In the genomic region with DNA sequence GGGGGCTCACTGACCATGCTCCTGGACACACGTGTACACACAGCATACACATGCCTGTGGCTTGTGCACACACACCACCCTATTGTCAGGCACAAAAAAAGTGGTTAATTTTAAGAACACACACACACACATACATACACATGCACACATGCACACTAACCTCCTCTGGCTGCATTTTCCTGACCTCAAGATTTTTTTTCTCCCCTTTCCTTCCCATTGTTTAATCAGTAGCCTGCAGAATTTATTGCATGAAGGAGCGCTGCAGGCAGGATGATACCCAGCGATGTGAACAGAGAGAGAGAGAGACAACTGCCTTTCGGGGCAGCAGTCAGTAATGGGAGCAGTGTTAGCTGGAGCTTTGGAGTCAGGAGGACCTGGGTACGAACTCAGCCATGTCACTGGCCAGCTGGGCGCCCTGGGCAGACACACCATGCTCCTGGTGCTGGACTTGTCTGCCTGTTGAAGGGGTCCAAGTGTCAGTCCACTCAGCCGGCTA, we compare ENCODE assay signal across 8 cellular contexts. TPM values are rescaled to one million over a fixed set of nuclear protein-coding genes. Genes with fewer than 3 reads are reported as not detected.
DNase-seq lines count a peak whose midpoint lies in the region; ATAC-seq and TF ChIP-seq lines count a peak whose summit lies in the region.

No MANE protein-coding gene starts in this region.

- peaks cover 40% of the 10 kb centered on the region for H3K79me2 ChIP-seq in mammary epithelial cell (ENCODE audit: insufficient read depth, low read length)

- ATAC-seq in left lobe of liver, result no peak

- H3K9ac ChIP-seq in HUES48 (ENCODE audit: low read depth, low read length), result 0 out of 2 replicates have a peak overlapping the region, but pooled peaks have one; percentile 10
- peak overlapping the region; percentile 98 for H3K9ac ChIP-seq in mammary epithelial cell (ENCODE audit: insufficient read depth, low read length)
- H3K9ac ChIP-seq in muscle layer of colon (ENCODE audit: low read length), result no peak overlapping the region

- CTCF ChIA-PET in mammary epithelial cell (lab: Charles Lee; ENCODE audit: low non-redundant PET), result interaction anchor here (0.7 kb wide), 1 partner anchor 605 kb away, joined by 5 read pairs; no protein-coding TSS in a partner anchor

- DNase-seq in AG10803 (ENCODE audit: low read depth) (peak; percentile 54), mammary epithelial cell (no peak), left lobe of liver (ENCODE audit: low spot score) (no peak), anterior cingulate cortex (lab: John Stamatoyannopoulos, UW) (no peak), nucleus accumbens (lab: John Stamatoyannopoulos, UW) (no peak), pons (ENCODE audit: low spot score) (no peak)

- in situ Hi-C loops in mammary epithelial cell (cut with MboI; ENCODE audit: low sequenced_read_pairs in 2 of 2), result no loop called here

- H4K20me1 ChIP-seq in mammary epithelial cell (ENCODE audit: insufficient read depth, low read length), result no peaks in the 10 kb centered on the region

- no peaks in the 10 kb centered on the region; the same call in 1 of the 2 replicates for H3K36me3 ChIP-seq in HUES48 (ENCODE audit: control insufficient read depth, insufficient read depth, low read length)
- no peaks in the 10 kb centered on the region for H3K36me3 ChIP-seq in mammary epithelial cell (ENCODE audit: insufficient read depth, low read length)
- no peaks in the 10 kb centered on the region for H3K36me3 ChIP-seq in muscle layer of colon (ENCODE audit: insufficient read depth, low read length)

- dilution Hi-C loops in mammary epithelial cell (cut with HindIII; ENCODE audit: low sequenced_read_pairs), result no loop called here

- WGBS in mammary epithelial cell (ENCODE audit: low coverage, missing lambda C conversion rate), result 59% methylated on average over 6 of the region's 7 CpGs

- H3K27me3 ChIP-seq in HUES48 (ENCODE audit: control insufficient read depth, insufficient read depth, low read length) (no peaks in the 10 kb centered on the region), mammary epithelial cell (ENCODE audit: insufficient read depth, low read length) (no peaks in the 10 kb centered on the region), muscle layer of colon (ENCODE audit: control insufficient read depth in 1 of 2, insufficient read depth in 2 of 2, low read length in 2 of 2) (no peaks in the 10 kb centered on the region)

- intact Hi-C loops in mammary epithelial cell (cut with micrococcal nuclease), result loop anchor here (1.0 kb wide), 1 partner anchor 347 kb away; a partner anchor contains a TSS

- TF ChIP-seq CTCF in AG10803 (conservative IDR thresholded peaks at IDR 0.05; ENCODE audit: low read length) (no peak), mammary epithelial cell (conservative IDR thresholded peaks at IDR 0.05 in 1 of 2, IDR thresholded peaks at IDR 0.05 in 1 of 2; ENCODE audit: extremely low read depth in 1 of 2, insufficient read depth in 1 of 2, low read depth in 1 of 2, low read length in 2 of 2) (no peak)

- peak overlapping the region; percentile 78 for H3K4me2 ChIP-seq in mammary epithelial cell (ENCODE audit: insufficient read depth, low read depth, low read length)

- H3K4me3 ChIP-seq in AG10803 (ENCODE audit: low read length) (peak overlapping the region; percentile 66), HUES48 (ENCODE audit: low read depth, low read length) (peak overlapping the region; percentile 87), mammary epithelial cell (replicated peaks in 1 of 3; ENCODE audit: insufficient read depth in 1 of 3, low read depth in 2 of 3, low read length in 3 of 3) (peak overlapping the region in 2 of 3 experiments; percentile 61 to 83), muscle layer of colon (ENCODE audit: low read depth in 1 of 2, low read length in 2 of 2) (peak overlapping the region in 1 of 2 donors; percentile 71)

- H3K9me3 ChIP-seq in HUES48 (ENCODE audit: control insufficient read depth, insufficient read depth, low read length) (no peaks in the 10 kb centered on the region), mammary epithelial cell (replicated peaks; ENCODE audit: insufficient read depth, low read length) (no peaks in the 10 kb centered on the region), muscle layer of colon (ENCODE audit: low read length) (no peaks in the 10 kb centered on the region)

- peak overlapping the region; percentile 57 for H2AFZ ChIP-seq in mammary epithelial cell (ENCODE audit: low read depth, low read length)

- H3K27ac ChIP-seq in HUES48 (ENCODE audit: low read depth, low read length) (no peak overlapping the region), mammary epithelial cell (ENCODE audit: insufficient read depth, low read depth, low read length) (peak overlapping the region; percentile 97), muscle layer of colon (ENCODE audit: low read depth, low read length) (peak overlapping the region; percentile 28)

- peaks cover 38% of the 10 kb centered on the region for H3K4me1 ChIP-seq in HUES48 (ENCODE audit: control insufficient read depth, insufficient read depth, low read length)
- H3K4me1 ChIP-seq in mammary epithelial cell (ENCODE audit: insufficient read depth, low read length), result peaks cover 28% of the 10 kb centered on the region
- H3K4me1 ChIP-seq in muscle layer of colon (ENCODE audit: insufficient read depth, low read length), result peaks cover 39% of the 10 kb centered on the region

- no TSS peak for BruUV-seq in mammary epithelial cell (replicated peaks; lab: Mats Ljungman, UMichigan)

RNA-seq across cellular contexts. Expression of a gene that starts 1.0 kb away (rescaled TPM):
- total RNA-seq in mammary epithelial cell (10 to 100 TPM; 65.8 to 82.2 TPM), left lobe of liver (8.3 TPM)
- polyA plus RNA-seq in mammary epithelial cell, result 63.3 TPM
- polyA minus RNA-seq in mammary epithelial cell, result 40.0 TPM
